In genomic region chr12:131786331-131786730, GRCh38 we compare ENCODE assay signal across 1 cellular context.
A peak's percentile ranks its signal among the peaks of the same experiment; 100 is the strongest.
TF ChIP-seq lines count a peak whose summit lies in the region.

No MANE protein-coding gene starts in this region.

TF ChIP-seq in HepG2, 621 proteins besides CTCF, POLR2A, EP300 and RAD21:
- TF ChIP-seq AGO2 (optimal IDR thresholded peaks at IDR 0.05; ENCODE audit: low read depth, low read length) = peak; percentile 62
- no peak for TF ChIP-seq HOXA3 (CRISPR knock-in tag; IDR thresholded peaks at IDR 0.05)
